8 cellular contexts compared by ENCODE assay signal in the genomic region with DNA sequence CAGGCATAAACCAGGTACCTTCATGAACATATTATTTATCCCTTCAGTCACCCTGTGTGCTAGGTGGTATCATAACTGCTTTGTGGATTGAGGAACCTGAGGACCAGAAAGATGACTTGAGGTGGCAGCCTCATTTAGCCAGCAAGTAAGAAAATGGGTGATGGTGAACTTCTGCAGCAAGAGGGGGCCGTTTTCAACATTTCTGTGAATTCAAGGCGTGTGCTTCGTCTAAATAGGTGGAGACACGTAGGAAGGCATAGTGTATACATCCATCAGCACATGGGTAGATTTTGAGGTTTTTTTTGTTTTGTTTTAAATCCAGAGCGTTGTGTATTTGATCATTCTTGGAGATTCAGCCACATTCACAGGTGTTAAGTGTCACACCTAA.
DNase-seq lines count a peak whose midpoint lies in the region; ATAC-seq and TF ChIP-seq lines count a peak whose summit lies in the region.

No MANE protein-coding gene starts in this region.

- no peaks in the 10 kb centered on the region for H3K27me3 ChIP-seq in foreskin keratinocyte

- ATAC-seq in activated CD4-positive, alpha-beta T cell treated with anti-CD3 and anti-CD28 coated beads for 36 hours: peak; percentile 4
- no peak for ATAC-seq in foreskin keratinocyte
- ATAC-seq in activated CD4-positive, CD25-positive, alpha-beta regulatory T cell treated with anti-CD3 and anti-CD28 coated beads, Interleukin-2, amount 50 U/mL, for 24 hours: no peak

- H3K27me3 Mint-ChIP-seq in activated CD4-positive, alpha-beta T cell treated with anti-CD3 and anti-CD28 coated beads for 36 hours: no peaks in the 10 kb centered on the region
- no peaks in the 10 kb centered on the region for H3K27me3 Mint-ChIP-seq in stimulated activated naive CD8-positive, alpha-beta T cell treated with anti-CD3 and anti-CD28 coated beads, Interleukin-15, Interleukin-2, amounts not matched to agents 100 ng/mL and 50 ng/mL, for 24 hours

- H3K4me3 Mint-ChIP-seq in activated CD4-positive, alpha-beta T cell treated with anti-CD3 and anti-CD28 coated beads for 36 hours: peak overlapping the region; percentile 32
- H3K4me3 Mint-ChIP-seq in stimulated activated naive CD8-positive, alpha-beta T cell treated with anti-CD3 and anti-CD28 coated beads, Interleukin-15, Interleukin-2, amounts not matched to agents 100 ng/mL and 50 ng/mL, for 24 hours: peak overlapping the region; percentile 36

- POLR2A ChIA-PET in activated CD4-positive, alpha-beta T cell treated with anti-CD3 and anti-CD28 coated beads for 36 hours (lab: Charles Lee): interaction anchor here (0.6 to 2.2 kb wide), 3 partner anchors 16 to 451 kb away, joined by 3 to 20 read pairs (median 3); no protein-coding TSS in a partner anchor

- TF ChIP-seq CTCF in VCaP (conservative IDR thresholded peaks at IDR 0.05) (no peak), foreskin keratinocyte (conservative IDR thresholded peaks at IDR 0.05) (peak; percentile 26)

- H3K4me1 ChIP-seq in foreskin keratinocyte: peaks cover 70% of the 10 kb centered on the region

- H3K27ac Mint-ChIP-seq in activated CD4-positive, alpha-beta T cell treated with anti-CD3 and anti-CD28 coated beads for 36 hours: peak overlapping the region; percentile 99
- H3K27ac Mint-ChIP-seq in stimulated activated naive CD8-positive, alpha-beta T cell treated with anti-CD3 and anti-CD28 coated beads, Interleukin-15, Interleukin-2, amounts not matched to agents 100 ng/mL and 50 ng/mL, for 24 hours: peak overlapping the region; percentile 92

- intact Hi-C loops in activated CD4-positive, alpha-beta T cell treated with anti-CD3 and anti-CD28 coated beads for 36 hours (cut with DNase I, micrococcal nuclease): loop anchor here (1.0 to 10.0 kb wide), 13 partner anchors 11 to 1040 kb away; a partner anchor contains a TSS

- peaks cover 15% of the 10 kb centered on the region for H3K36me3 Mint-ChIP-seq in activated CD4-positive, alpha-beta T cell treated with anti-CD3 and anti-CD28 coated beads for 36 hours (ENCODE audit: low read depth)
- peaks cover 8% of the 10 kb centered on the region for H3K36me3 Mint-ChIP-seq in stimulated activated naive CD8-positive, alpha-beta T cell treated with anti-CD3 and anti-CD28 coated beads, Interleukin-15, Interleukin-2, amounts not matched to agents 100 ng/mL and 50 ng/mL, for 24 hours (ENCODE audit: low read depth)

- peak; percentile 36 for DNase-seq in activated CD4-positive, alpha-beta T cell treated with anti-CD3 and anti-CD28 coated beads for 36 hours
- DNase-seq in activated CD4-positive, alpha-beta T cell treated with anti-CD3 and anti-CD28 coated beads for 48 hours: no peak
- no peak for DNase-seq in foreskin keratinocyte
- no peak for DNase-seq in SIG-M5 (lab: John Stamatoyannopoulos, UW)
- no peak for DNase-seq in activated CD4-positive, CD25-positive, alpha-beta regulatory T cell treated with anti-CD3 and anti-CD28 coated beads, Interleukin-2, amount 50 U/mL, for 72 hours

- peaks cover 96% of the 10 kb centered on the region for H3K4me1 Mint-ChIP-seq in activated CD4-positive, alpha-beta T cell treated with anti-CD3 and anti-CD28 coated beads for 36 hours
- H3K4me1 Mint-ChIP-seq in stimulated activated naive CD8-positive, alpha-beta T cell treated with anti-CD3 and anti-CD28 coated beads, Interleukin-15, Interleukin-2, amounts not matched to agents 100 ng/mL and 50 ng/mL, for 24 hours (ENCODE audit: low read depth): peaks cover 99% of the 10 kb centered on the region

- H3K27ac ChIP-seq in VCaP (peak overlapping the region; percentile 86), foreskin keratinocyte (peak overlapping the region; percentile 99)

- H3K9me3 Mint-ChIP-seq in activated CD4-positive, alpha-beta T cell treated with anti-CD3 and anti-CD28 coated beads for 36 hours (ENCODE audit: low read depth): peaks cover 4% of the 10 kb centered on the region
- H3K9me3 Mint-ChIP-seq in stimulated activated naive CD8-positive, alpha-beta T cell treated with anti-CD3 and anti-CD28 coated beads, Interleukin-15, Interleukin-2, amounts not matched to agents 100 ng/mL and 50 ng/mL, for 24 hours: no peaks in the 10 kb centered on the region

- CTCF ChIA-PET in activated CD4-positive, alpha-beta T cell treated with anti-CD3 and anti-CD28 coated beads for 36 hours (lab: Charles Lee): interaction anchor here (0.6 to 1.9 kb wide), 8 partner anchors 15 to 109 kb away, joined by 3 to 7 read pairs (median 4); no protein-coding TSS in a partner anchor
